ENCODE assay signal across 28 cellular contexts in the genomic region with DNA sequence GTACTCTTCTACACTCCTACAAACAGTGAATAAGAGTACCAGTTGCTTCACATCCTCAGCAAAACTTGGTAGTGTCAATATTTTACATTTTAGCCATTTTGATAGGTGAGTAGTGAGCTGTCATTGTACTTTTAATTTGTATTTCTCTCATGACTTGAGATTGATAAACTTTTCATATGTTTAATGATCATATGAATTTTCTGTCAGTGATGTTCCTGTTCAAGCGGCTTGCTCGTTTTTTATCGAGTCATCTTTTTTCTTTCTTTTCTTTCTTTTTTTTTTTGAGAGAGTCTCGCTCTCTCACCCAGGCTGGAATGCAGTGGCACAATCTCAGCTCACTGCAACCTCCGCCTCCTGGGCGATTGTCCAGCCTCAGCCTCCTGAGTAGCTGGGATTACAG.
"Had no signal": no experiment of that assay in that cellular context is flagged by ENCODE, and none has a peak within 500 bp of the region (broad histone marks: within the 10 kb centered on the region; RNA-seq: fewer than 3 reads in every experiment).

No MANE protein-coding gene starts in this region.

- H3K4me3 ChIP-seq: colonic mucosa, coronary artery, dorsolateral prefrontal cortex, esophagus muscularis mucosa, esophagus squamous epithelium, gastrocnemius medialis, gastroesophageal sphincter, heart left ventricle, heart right ventricle had no signal

- DNase-seq: colonic mucosa; cortex of kidney; dermis blood vessel endothelial cell; dorsolateral prefrontal cortex; effector CD4-positive, alpha-beta T cell; effector CD8-positive, alpha-beta T cell; effector memory CD4-positive, alpha-beta T cell; effector memory CD8-positive, alpha-beta T cell; endodermal cell; erythroblast; esophagus squamous epithelium; foreskin fibroblast; foreskin keratinocyte; foreskin melanocyte; gastrocnemius medialis; glutamatergic neuron; head of caudate nucleus; heart left ventricle; heart right ventricle had no signal

- H3K36me3 ChIP-seq: colonic mucosa, esophagus muscularis mucosa, esophagus squamous epithelium, gastrocnemius medialis, gastroesophageal sphincter, heart left ventricle, heart right ventricle had no signal

- H3K27ac ChIP-seq: colonic mucosa, coronary artery, dorsolateral prefrontal cortex, epithelial cell of prostate, esophagus muscularis mucosa, esophagus squamous epithelium, foreskin keratinocyte, gastrocnemius medialis, gastroesophageal sphincter, heart left ventricle, heart right ventricle had no signal

- H3K9me3 ChIP-seq: colonic mucosa, esophagus muscularis mucosa, esophagus squamous epithelium, gastrocnemius medialis, gastroesophageal sphincter, heart left ventricle, heart right ventricle had no signal

- H3K27me3 ChIP-seq: colonic mucosa, dorsolateral prefrontal cortex, esophagus muscularis mucosa, esophagus squamous epithelium, foreskin keratinocyte, gastrocnemius medialis, gastroesophageal sphincter, heart left ventricle, heart right ventricle had no signal

- ATAC-seq: effector memory CD8-positive, alpha-beta T cell; esophagus mucosa; foreskin keratinocyte; gastrocnemius medialis; gastroesophageal sphincter; heart left ventricle; heart right ventricle had no signal

- H3K4me1 ChIP-seq: colonic mucosa, esophagus muscularis mucosa, esophagus squamous epithelium, foreskin keratinocyte, gastrocnemius medialis, gastroesophageal sphincter, heart left ventricle, heart right ventricle had no signal

- FAIRE-seq: colon, endometrium, endothelial cell of umbilical vein, frontal cortex had no signal
